Comparison of ENCODE assay signal across 8 cellular contexts in the genomic region with DNA sequence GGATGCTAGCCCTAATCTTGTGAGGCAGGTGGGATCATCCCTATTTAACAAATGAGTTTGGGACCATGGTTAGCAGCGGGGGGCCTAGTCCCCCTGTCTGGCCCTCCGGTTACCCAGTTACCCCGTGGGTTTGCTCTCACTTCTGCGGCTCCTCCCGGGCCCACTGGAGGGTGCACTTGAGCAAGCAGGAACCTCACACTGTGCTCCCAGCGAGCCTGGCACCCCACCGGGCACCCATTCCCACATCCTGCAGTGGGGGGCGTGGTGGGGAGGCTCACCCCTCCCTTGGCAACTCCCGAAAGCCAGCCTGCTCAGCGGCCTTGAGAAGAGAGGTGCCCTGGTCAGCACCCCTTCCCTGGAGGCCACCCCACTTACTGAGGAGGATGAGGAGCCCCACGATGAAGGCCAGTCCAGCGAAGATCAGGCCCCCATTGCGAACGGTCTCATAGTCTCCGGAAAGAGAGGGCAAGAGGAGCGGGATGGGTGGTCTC. TPM values are rescaled to one million over a fixed set of nuclear protein-coding genes. Genes with fewer than 3 reads are reported as not detected.
DNase-seq lines count a peak whose midpoint lies in the region; ATAC-seq lines count a peak whose summit lies in the region.

No MANE protein-coding gene starts in this region.

- no peak for ATAC-seq in stimulated activated naive B cell treated with anti-CD40 and anti-IgM and Interleukin-4, amounts not matched to agents 10 μg/mL and 1 μg/mL and 100 μg/mL, for 72 hours (replicated peaks)
- no peak for ATAC-seq in HG02884 (IDR thresholded peaks at IDR 0.05; ENCODE audit: unreplicated experiment)
- ATAC-seq in GM21515 (IDR thresholded peaks at IDR 0.05; ENCODE audit: unreplicated experiment) = no peak

- no peaks in the 10 kb centered on the region for H3K36me3 Mint-ChIP-seq in activated naive CD4-positive, alpha-beta T cell treated with anti-CD3 and anti-CD28 coated beads, Interleukin-2, amount 50 U/mL, for 24 hours
- H3K36me3 Mint-ChIP-seq in immature natural killer cell = no peaks in the 10 kb centered on the region
- peaks cover 3 to 4% of the 10 kb centered on the region in 2 donors for H3K36me3 Mint-ChIP-seq in stimulated activated naive B cell treated with anti-CD40 and anti-IgM and Interleukin-4, amounts not matched to agents 10 μg/mL and 1 μg/mL and 100 μg/mL, for 72 hours

- no peaks in the 10 kb centered on the region for H3K9me3 Mint-ChIP-seq in activated naive CD4-positive, alpha-beta T cell treated with anti-CD3 and anti-CD28 coated beads, Interleukin-2, amount 50 U/mL, for 24 hours
- H3K9me3 Mint-ChIP-seq in immature natural killer cell = no peaks in the 10 kb centered on the region
- H3K9me3 Mint-ChIP-seq in stimulated activated naive B cell treated with anti-CD40 and anti-IgM and Interleukin-4, amounts not matched to agents 10 μg/mL and 1 μg/mL and 100 μg/mL, for 72 hours = peaks cover 0 to 2% of the 10 kb centered on the region in 2 donors

- H3K4me1 Mint-ChIP-seq in activated naive CD4-positive, alpha-beta T cell treated with anti-CD3 and anti-CD28 coated beads, Interleukin-2, amount 50 U/mL, for 24 hours = peaks cover 63% of the 10 kb centered on the region
- peaks cover 17% of the 10 kb centered on the region in 2 donors for H3K4me1 Mint-ChIP-seq in immature natural killer cell
- peaks cover 50 to 72% of the 10 kb centered on the region in 2 donors for H3K4me1 Mint-ChIP-seq in stimulated activated naive B cell treated with anti-CD40 and anti-IgM and Interleukin-4, amounts not matched to agents 10 μg/mL and 1 μg/mL and 100 μg/mL, for 72 hours

- DNase-seq in NCI-H2171 treated with DMSO at 0.1 percent for 48 hours (lab: John Stamatoyannopoulos, UW) (peak; percentile 0), NCI-H2171 (lab: John Stamatoyannopoulos, UW) (no peak), NCI-H69 (lab: John Stamatoyannopoulos, UW) (peak; percentile 83), immature natural killer cell (peak in 2 of 3 donors; percentile 20 to 41)
- peak; percentile 42 for DNase-seq in stimulated activated naive B cell treated with anti-CD40 and anti-IgM and Interleukin-4, amounts not matched to agents 10 μg/mL and 1 μg/mL and 100 μg/mL, for 72 hours

- H3K27ac Mint-ChIP-seq in activated naive CD4-positive, alpha-beta T cell treated with anti-CD3 and anti-CD28 coated beads, Interleukin-2, amount 50 U/mL, for 24 hours = peak overlapping the region; percentile 65
- no peak overlapping the region for H3K27ac Mint-ChIP-seq in immature natural killer cell
- no peak overlapping the region for H3K27ac Mint-ChIP-seq in stimulated activated naive B cell treated with anti-CD40 and anti-IgM and Interleukin-4, amounts not matched to agents 10 μg/mL and 1 μg/mL and 100 μg/mL, for 72 hours

- no peak overlapping the region for H3K4me3 Mint-ChIP-seq in activated naive CD4-positive, alpha-beta T cell treated with anti-CD3 and anti-CD28 coated beads, Interleukin-2, amount 50 U/mL, for 24 hours
- no peak overlapping the region for H3K4me3 Mint-ChIP-seq in immature natural killer cell
- no peak overlapping the region for H3K4me3 Mint-ChIP-seq in stimulated activated naive B cell treated with anti-CD40 and anti-IgM and Interleukin-4, amounts not matched to agents 10 μg/mL and 1 μg/mL and 100 μg/mL, for 72 hours

- no peaks in the 10 kb centered on the region for H3K27me3 Mint-ChIP-seq in activated naive CD4-positive, alpha-beta T cell treated with anti-CD3 and anti-CD28 coated beads, Interleukin-2, amount 50 U/mL, for 24 hours
- H3K27me3 Mint-ChIP-seq in immature natural killer cell (ENCODE audit: low read depth in 3 of 3) = peaks cover 2 to 8% (median 7%) of the 10 kb centered on the region in 3 donors
- H3K27me3 Mint-ChIP-seq in stimulated activated naive B cell treated with anti-CD40 and anti-IgM and Interleukin-4, amounts not matched to agents 10 μg/mL and 1 μg/mL and 100 μg/mL, for 72 hours = peaks cover 21 to 29% of the 10 kb centered on the region in 2 donors

RNA-seq across cellular contexts. Expression of a gene that starts 2.5 kb away (rescaled TPM):
- 10 to 100 TPM in 1 of 3 donors, 1 to 10 TPM in 2; 1.3 to 12.0 (median 3.4) TPM for polyA plus RNA-seq in immature natural killer cell

RNA-seq across cellular contexts. Expression of a gene that starts 25.1 kb away (rescaled TPM):
- not detected for polyA plus RNA-seq in immature natural killer cell

RNA-seq across cellular contexts. Expression of a gene that starts 54.4 kb away (rescaled TPM):
- polyA plus RNA-seq in immature natural killer cell = not detected
